In the genomic region with DNA sequence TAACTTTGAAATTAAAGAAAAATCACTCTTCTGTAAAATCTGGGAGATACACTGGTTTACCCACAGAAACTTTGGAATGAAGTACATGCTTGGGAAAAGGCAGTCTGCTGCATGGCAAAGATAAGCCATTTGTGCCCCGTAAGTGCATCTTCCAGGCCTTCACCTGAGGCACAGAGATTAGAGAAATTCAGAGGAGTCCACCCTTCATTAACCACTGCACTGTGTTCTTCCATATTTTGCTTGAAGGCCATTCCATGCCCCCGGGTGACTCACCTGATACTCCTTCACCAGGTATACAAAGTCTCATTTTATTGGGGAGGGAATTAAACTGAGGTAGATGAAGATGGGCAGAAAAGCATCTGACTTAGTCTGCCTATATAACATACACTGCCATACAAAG, we compare ENCODE assay signal across 28 cellular contexts. TPM values are rescaled to one million over a fixed set of nuclear protein-coding genes. Genes with fewer than 3 reads are reported as not detected.
A peak's percentile ranks its signal among the peaks of the same experiment; 100 is the strongest.
DNase-seq lines count a peak whose midpoint lies in the region; ATAC-seq, FAIRE-seq and TF ChIP-seq lines count a peak whose summit lies in the region.
"Had no signal": no experiment of that assay in that cellular context is flagged by ENCODE, and none has a peak within 500 bp of the region (broad histone marks: within the 10 kb centered on the region; RNA-seq: fewer than 3 reads in every experiment).

No MANE protein-coding gene starts in this region.

- no peak overlapping the region for H3K4me2 ChIP-seq in mammary epithelial cell (ENCODE audit: insufficient read depth, low read depth, low read length)

- H3K4me1 Mint-ChIP-seq in stimulated activated effector memory CD8-positive, alpha-beta T cell treated with anti-CD3 and anti-CD28 coated beads, Interleukin-12 subunit alpha, Interleukin-12 subunit beta, amount 100 ng/mL, for 72 hours, result peaks cover 25% of the 10 kb centered on the region

- FAIRE-seq in GM19239 (lab: Jason Lieb, UNC), result no peak
- FAIRE-seq: endothelial cell of umbilical vein, GM12878 had no signal

- H3K9ac ChIP-seq in mammary epithelial cell (ENCODE audit: insufficient read depth, low read length), result no peak overlapping the region

- CTCF ChIA-PET in mammary epithelial cell (lab: Charles Lee; ENCODE audit: low non-redundant PET), result interaction anchor here (0.7 kb wide), 1 partner anchor 11 kb away, joined by 3 read pairs; no protein-coding TSS in a partner anchor

- H3K27me3 ChIP-seq in breast epithelium (no peaks in the 10 kb centered on the region), mammary epithelial cell (ENCODE audit: insufficient read depth, low read length) (no peaks in the 10 kb centered on the region), gastroesophageal sphincter (no peaks in the 10 kb centered on the region), gastrocnemius medialis (no peaks in the 10 kb centered on the region)
- H3K27me3 ChIP-seq: brain microvascular endothelial cell, foreskin keratinocyte had no signal

- H3K4me1 ChIP-seq in breast epithelium, result peaks cover 0 to 3% of the 10 kb centered on the region in 2 donors
- peaks cover 20% of the 10 kb centered on the region for H3K4me1 ChIP-seq in mammary epithelial cell (ENCODE audit: insufficient read depth, low read length)
- peaks cover 33 to 78% (median 37%) of the 10 kb centered on the region in 3 donors for H3K4me1 ChIP-seq in gastroesophageal sphincter
- peaks cover 51 to 75% of the 10 kb centered on the region in 2 donors for H3K4me1 ChIP-seq in gastrocnemius medialis
- no peaks in the 10 kb centered on the region for H3K4me1 ChIP-seq in urinary bladder (ENCODE audit: insufficient read depth)

- H3K9me3 ChIP-seq in breast epithelium (no peaks in the 10 kb centered on the region), mammary epithelial cell (replicated peaks; ENCODE audit: insufficient read depth, low read length) (no peaks in the 10 kb centered on the region), gastroesophageal sphincter (no peaks in the 10 kb centered on the region), gastrocnemius medialis (no peaks in the 10 kb centered on the region)

- BruUV-seq in mammary epithelial cell (replicated peaks; lab: Mats Ljungman, UMichigan), result no TSS peak

- H3K79me2 ChIP-seq in mammary epithelial cell (ENCODE audit: insufficient read depth, low read length), result peaks cover 73% of the 10 kb centered on the region

- H3K4me3 Mint-ChIP-seq in stimulated activated effector memory CD8-positive, alpha-beta T cell treated with anti-CD3 and anti-CD28 coated beads, Interleukin-12 subunit alpha, Interleukin-12 subunit beta, amount 100 ng/mL, for 72 hours, result no peak overlapping the region
- H3K4me3 Mint-ChIP-seq: activated CD8-positive, alpha-beta memory T cell treated with anti-CD3 and anti-CD28 coated beads, Interleukin-2, amount 10 ng/mL, durations not matched to agents 7 days and 5 days; activated naive CD8-positive, alpha-beta T cell treated with anti-CD3 and anti-CD28 coated beads for 36 hours; CD8-positive, alpha-beta memory T cell; dendritic cell treated with granulocyte-macrophage colony-stimulating factor and Interleukin-4, amounts not matched to agents 40 ng/mL and 50 ng/mL, for 4 days; T-cell had no signal

- H3K27ac Mint-ChIP-seq in stimulated activated effector memory CD8-positive, alpha-beta T cell treated with anti-CD3 and anti-CD28 coated beads, Interleukin-12 subunit alpha, Interleukin-12 subunit beta, amount 100 ng/mL, for 72 hours, result no peak overlapping the region
- H3K27ac Mint-ChIP-seq: activated CD8-positive, alpha-beta memory T cell treated with anti-CD3 and anti-CD28 coated beads, Interleukin-2, amount 10 ng/mL, durations not matched to agents 7 days and 5 days; activated naive CD8-positive, alpha-beta T cell treated with anti-CD3 and anti-CD28 coated beads for 36 hours; CD8-positive, alpha-beta memory T cell; dendritic cell treated with granulocyte-macrophage colony-stimulating factor and Interleukin-4, amounts not matched to agents 40 ng/mL and 50 ng/mL, for 4 days; T-cell had no signal

- intact Hi-C loops in breast epithelium (cut with DNase I; ENCODE audit: low total_unique reads) (no loop called here), mammary epithelial cell (cut with micrococcal nuclease) (loop anchor here (10.0 kb wide), 1 partner anchor 174 kb away; no protein-coding TSS in a partner anchor), gastrocnemius medialis (cut with DNase I; ENCODE audit: low total_unique reads) (no loop called here)

- TF ChIP-seq EP300 in gastroesophageal sphincter (IDR thresholded peaks at IDR 0.05), result no peak

- 100% methylated on average over 2 of the region's 2 CpGs for WGBS in mammary epithelial cell (ENCODE audit: low coverage, missing lambda C conversion rate)
- 75 to 83% methylated on average over 1 of the region's 2 CpGs for WGBS in gastroesophageal sphincter (ENCODE audit: low coverage in 1 of 2), 2 donors
- 66% methylated on average over 2 of the region's 2 CpGs for WGBS in urinary bladder

- H4K20me1 ChIP-seq in mammary epithelial cell (ENCODE audit: insufficient read depth, low read length), result no peaks in the 10 kb centered on the region

- TF ChIP-seq POLR2A in breast epithelium (IDR thresholded peaks at IDR 0.05) (no peak), gastroesophageal sphincter (IDR thresholded peaks at IDR 0.05) (no peak), gastrocnemius medialis (IDR thresholded peaks at IDR 0.05) (no peak)

- dilution Hi-C loops in mammary epithelial cell (cut with HindIII; ENCODE audit: low sequenced_read_pairs), result no loop called here

- in situ Hi-C loops in mammary epithelial cell (cut with MboI; ENCODE audit: low sequenced_read_pairs in 2 of 2) (no loop called here), gastrocnemius medialis (cut with MboI; ENCODE audit: low sequenced_read_pairs in 4 of 4) (no loop called here)

- no peaks in the 10 kb centered on the region for H3K9me3 Mint-ChIP-seq in stimulated activated effector memory CD8-positive, alpha-beta T cell treated with anti-CD3 and anti-CD28 coated beads, Interleukin-12 subunit alpha, Interleukin-12 subunit beta, amount 100 ng/mL, for 72 hours
- H3K9me3 Mint-ChIP-seq: activated naive CD8-positive, alpha-beta T cell treated with anti-CD3 and anti-CD28 coated beads for 36 hours; CD8-positive, alpha-beta memory T cell; dendritic cell treated with granulocyte-macrophage colony-stimulating factor and Interleukin-4, amounts not matched to agents 40 ng/mL and 50 ng/mL, for 4 days; T-cell had no signal

- DNase-seq in breast epithelium (ENCODE audit: low spot score in 2 of 2), result no peak
- no peak for DNase-seq in mammary epithelial cell
- no peak for DNase-seq in gastrocnemius medialis
- no peak for DNase-seq in NCI-H446 (lab: John Stamatoyannopoulos, UW)
- no peak for DNase-seq in GM19239 (ENCODE audit: insufficient read length, low spot score)
- no peak for DNase-seq in stimulated activated effector memory CD8-positive, alpha-beta T cell treated with anti-CD3 and anti-CD28 coated beads, Interleukin-12 subunit alpha, Interleukin-12 subunit beta, amount 100 ng/mL, for 72 hours (ENCODE audit: low spot score in 2 of 2)
- DNase-seq: activated CD4-positive, alpha-beta T cell treated with anti-CD3 and anti-CD28 coated beads for 4 hours; activated CD8-positive, alpha-beta memory T cell treated with anti-CD3 and anti-CD28 coated beads, Interleukin-2, amount 10 ng/mL, durations not matched to agents 7 days and 5 days; activated naive CD8-positive, alpha-beta T cell treated with anti-CD3 and anti-CD28 coated beads for 36 hours; brain microvascular endothelial cell; CD8-positive, alpha-beta memory T cell; DMS53; foreskin keratinocyte; GOT3; KG1; midbrain; NCI-H1930; NCI-H2227 treated with DMSO at 0.1 percent for 48 hours; PC-3; retina; T-cell; trophoblast cell had no signal

- TF ChIP-seq CTCF in breast epithelium (IDR thresholded peaks at IDR 0.05) (no peak), mammary epithelial cell (conservative IDR thresholded peaks at IDR 0.05 in 1 of 2, IDR thresholded peaks at IDR 0.05 in 1 of 2; ENCODE audit: extremely low read depth in 1 of 2, insufficient read depth in 1 of 2, low read depth in 1 of 2, low read length in 2 of 2) (no peak), gastroesophageal sphincter (IDR thresholded peaks at IDR 0.05) (no peak), gastrocnemius medialis (IDR thresholded peaks at IDR 0.05 in 4 of 5, conservative IDR thresholded peaks at IDR 0.05 in 1 of 5) (no peak)

- H3K36me3 ChIP-seq in breast epithelium (no peaks in the 10 kb centered on the region), mammary epithelial cell (ENCODE audit: insufficient read depth, low read length) (no peaks in the 10 kb centered on the region), gastroesophageal sphincter (no peaks in the 10 kb centered on the region), gastrocnemius medialis (no peaks in the 10 kb centered on the region), urinary bladder (ENCODE audit: insufficient read depth) (no peaks in the 10 kb centered on the region)

- H2AFZ ChIP-seq in mammary epithelial cell (ENCODE audit: low read depth, low read length), result no peak overlapping the region

- peak overlapping the region; percentile 56 to 59 for H3K27ac ChIP-seq in breast epithelium
- no peak overlapping the region for H3K27ac ChIP-seq in mammary epithelial cell (ENCODE audit: insufficient read depth, low read depth, low read length)
- H3K27ac ChIP-seq in gastroesophageal sphincter, result peak overlapping the region; percentile 74 to 97 (median 94)
- peak overlapping the region; percentile 83 to 93 (median 91) for H3K27ac ChIP-seq in gastrocnemius medialis
- peak overlapping the region; percentile 6 for H3K27ac ChIP-seq in urinary bladder (ENCODE audit: low read depth)
- H3K27ac ChIP-seq: 22Rv1, brain microvascular endothelial cell, foreskin keratinocyte had no signal

- ATAC-seq in gastroesophageal sphincter, result no peak
- ATAC-seq in gastrocnemius medialis, result no peak
- no peak for ATAC-seq in stimulated activated effector memory CD8-positive, alpha-beta T cell treated with anti-CD3 and anti-CD28 coated beads, Interleukin-12 subunit alpha, Interleukin-12 subunit beta, amount 100 ng/mL, for 72 hours
- ATAC-seq: activated CD8-positive, alpha-beta memory T cell treated with anti-CD3 and anti-CD28 coated beads, Interleukin-2, amount 10 ng/mL, durations not matched to agents 7 days and 5 days; foreskin keratinocyte; GM12878; PC-3; T-cell had no signal

- peaks cover 5% of the 10 kb centered on the region for H3K36me3 Mint-ChIP-seq in stimulated activated effector memory CD8-positive, alpha-beta T cell treated with anti-CD3 and anti-CD28 coated beads, Interleukin-12 subunit alpha, Interleukin-12 subunit beta, amount 100 ng/mL, for 72 hours

- no peak overlapping the region for H3K4me3 ChIP-seq in breast epithelium
- no peak overlapping the region for H3K4me3 ChIP-seq in mammary epithelial cell (replicated peaks in 1 of 3; ENCODE audit: insufficient read depth in 1 of 3, low read depth in 2 of 3, low read length in 3 of 3)
- H3K4me3 ChIP-seq in gastroesophageal sphincter, result peak overlapping the region; percentile 75 to 76
- peak overlapping the region in 1 of 4 donors; percentile 70 for H3K4me3 ChIP-seq in gastrocnemius medialis
- no peak overlapping the region for H3K4me3 ChIP-seq in urinary bladder (ENCODE audit: low read depth, low read length)
- H3K4me3 ChIP-seq: GM12878 had no signal

RNA-seq across cellular contexts. Expression of gene CMSS1, which starts 53.0 kb away (rescaled TPM):
- total RNA-seq in breast epithelium (10 to 100 TPM; 15.5 to 35.4 (median 16.1) TPM), mammary epithelial cell (10 to 100 TPM; 20.8 to 55.3 TPM), gastroesophageal sphincter (10 to 100 TPM; 15.2 to 20.8 (median 16.6) TPM), gastrocnemius medialis (10 to 100 TPM; 23.2 to 89.5 (median 67.6) TPM), urinary bladder (14.7 TPM)
- polyA plus RNA-seq in mammary epithelial cell (24.7 TPM), urinary bladder (25.0 TPM)
- 0.67 TPM for polyA minus RNA-seq in mammary epithelial cell

Comparison
In these comparisons a context has a peak if more than half of its experiments do, and no peak if none do; other contexts are left out.
1. H3K4me3 ChIP-seq: peak in gastroesophageal sphincter (2 of 2); none in breast epithelium (0 of 3), mammary epithelial cell (0 of 3) and urinary bladder (single experiment).